ENCODE assay signal across 8 cellular contexts in genomic region chr13:113448885-113449692, GRCh38. TPM values are rescaled to one million over a fixed set of nuclear protein-coding genes. Genes with fewer than 3 reads are reported as not detected.
DNase-seq lines count a peak whose midpoint lies in the region; ATAC-seq and TF ChIP-seq lines count a peak whose summit lies in the region.

No MANE protein-coding gene starts in this region.

- no peaks in the 10 kb centered on the region for H3K9me3 ChIP-seq in RWPE2 (ENCODE audit: severe bottlenecking)

- no peaks in the 10 kb centered on the region for H3K27me3 ChIP-seq in RWPE2 (ENCODE audit: insufficient read depth, poor library complexity, severe bottlenecking)

- no peaks in the 10 kb centered on the region for H3K4me1 ChIP-seq in RWPE2 (ENCODE audit: insufficient read depth, poor library complexity, severe bottlenecking)

- peak overlapping the region; percentile 61 for H3K4me3 ChIP-seq in GM12865 (ENCODE audit: low read depth, low read length)
- H3K4me3 ChIP-seq in RWPE2 (ENCODE audit: severe bottlenecking): peak overlapping the region; percentile 42

- ATAC-seq in RWPE2 (ENCODE audit: low read depth) (peak; percentile 93), HG03354 (IDR thresholded peaks at IDR 0.05; ENCODE audit: poor library complexity, severe bottlenecking, unreplicated experiment) (no peak), GM21825 (IDR thresholded peaks at IDR 0.05; ENCODE audit: unreplicated experiment) (no peak)

- H3K36me3 ChIP-seq in RWPE2 (ENCODE audit: low read depth): no peaks in the 10 kb centered on the region

- TF ChIP-seq CTCF in GM12865 (IDR thresholded peaks at IDR 0.05; ENCODE audit: insufficient read depth, low read depth, low read length, missing control alignments) (no peak), RWPE2 (IDR thresholded peaks at IDR 0.05; ENCODE audit: poor library complexity, severe bottlenecking) (no peak)

- DNase-seq in GM12865 (ENCODE audit: low read depth): peak; percentile 96
- peak; percentile 86 for DNase-seq in LHCN-M2 (ENCODE audit: low read depth)
- peak; percentile 93 for DNase-seq in RWPE2 (ENCODE audit: low spot score)
- peak; percentile 19 for DNase-seq in activated naive CD8-positive, alpha-beta T cell treated with anti-CD3 and anti-CD28 coated beads, Interleukin-2, amount 50 U/mL, for 16 hours (ENCODE audit: low read depth, low spot score)
- DNase-seq in mesenteric fat pad (ENCODE audit: low spot score): peak; percentile 85
- DNase-seq in activated gamma-delta T cell treated with Interleukin-2 at 50 U/mL for 16 hours: no peak

- H3K27ac ChIP-seq in RWPE2 (ENCODE audit: poor library complexity, severe bottlenecking): peak overlapping the region; percentile 51

RNA-seq across cellular contexts. Expression of gene ADPRHL1, which starts 4.2 kb away (rescaled TPM):
- total RNA-seq in LHCN-M2 (2014; rRNA removed) (9.7 and 10.8 TPM in 2 replicates), mesenteric fat pad (2.1 TPM)
- 7.2 TPM for polyA plus RNA-seq in LHCN-M2 (2012)

RNA-seq across cellular contexts. Expression of gene DCUN1D2, which starts 41.4 kb away (rescaled TPM):
- total RNA-seq in LHCN-M2 (2014; rRNA removed): 9.6 and 10.8 TPM in 2 replicates
- 4.7 TPM for polyA plus RNA-seq in LHCN-M2 (2012)
- 21.7 TPM for total RNA-seq in mesenteric fat pad
